ENCODE assay signal across 1 cellular context in the genomic region with DNA sequence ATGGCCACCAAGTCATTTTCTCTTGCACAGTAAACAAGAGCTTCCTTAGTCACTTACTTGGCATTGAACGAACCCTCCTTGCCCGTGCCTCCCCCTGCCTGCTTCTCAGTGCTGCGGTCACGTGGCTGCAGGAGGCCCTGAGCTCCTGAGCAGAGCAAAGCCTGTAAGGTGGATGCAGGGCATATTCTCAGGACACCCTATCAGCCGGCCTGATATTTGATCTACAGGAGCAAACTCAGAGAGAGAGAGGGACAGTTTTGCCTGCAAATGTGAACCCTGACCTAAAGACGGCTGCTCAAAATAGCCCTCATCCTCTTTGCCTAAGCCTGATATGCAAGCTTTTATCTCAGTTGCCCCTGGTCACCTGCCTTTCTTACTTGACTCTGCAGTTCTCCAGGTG.
TF ChIP-seq lines count a peak whose summit lies in the region.

No MANE protein-coding gene starts in this region.

TF ChIP-seq in HEK293, 187 proteins besides CTCF, POLR2A, EP300 and RAD21 (continued from another document):
- TF ChIP-seq, protein P1, sequence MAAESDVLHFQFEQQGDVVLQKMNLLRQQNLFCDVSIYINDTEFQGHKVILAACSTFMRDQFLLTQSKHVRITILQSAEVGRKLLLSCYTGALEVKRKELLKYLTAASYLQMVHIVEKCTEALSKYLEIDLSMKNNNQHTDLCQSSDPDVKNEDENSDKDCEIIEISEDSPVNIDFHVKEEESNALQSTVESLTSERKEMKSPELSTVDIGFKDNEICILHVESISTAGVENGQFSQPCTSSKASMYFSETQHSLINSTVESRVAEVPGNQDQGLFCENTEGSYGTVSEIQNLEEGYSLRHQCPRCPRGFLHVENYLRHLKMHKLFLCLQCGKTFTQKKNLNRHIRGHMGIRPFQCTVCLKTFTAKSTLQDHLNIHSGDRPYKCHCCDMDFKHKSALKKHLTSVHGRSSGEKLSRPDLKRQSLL (tag by site-specific recombination; IDR thresholded peaks at IDR 0.05) = no peak
- TF ChIP-seq, protein P2, sequence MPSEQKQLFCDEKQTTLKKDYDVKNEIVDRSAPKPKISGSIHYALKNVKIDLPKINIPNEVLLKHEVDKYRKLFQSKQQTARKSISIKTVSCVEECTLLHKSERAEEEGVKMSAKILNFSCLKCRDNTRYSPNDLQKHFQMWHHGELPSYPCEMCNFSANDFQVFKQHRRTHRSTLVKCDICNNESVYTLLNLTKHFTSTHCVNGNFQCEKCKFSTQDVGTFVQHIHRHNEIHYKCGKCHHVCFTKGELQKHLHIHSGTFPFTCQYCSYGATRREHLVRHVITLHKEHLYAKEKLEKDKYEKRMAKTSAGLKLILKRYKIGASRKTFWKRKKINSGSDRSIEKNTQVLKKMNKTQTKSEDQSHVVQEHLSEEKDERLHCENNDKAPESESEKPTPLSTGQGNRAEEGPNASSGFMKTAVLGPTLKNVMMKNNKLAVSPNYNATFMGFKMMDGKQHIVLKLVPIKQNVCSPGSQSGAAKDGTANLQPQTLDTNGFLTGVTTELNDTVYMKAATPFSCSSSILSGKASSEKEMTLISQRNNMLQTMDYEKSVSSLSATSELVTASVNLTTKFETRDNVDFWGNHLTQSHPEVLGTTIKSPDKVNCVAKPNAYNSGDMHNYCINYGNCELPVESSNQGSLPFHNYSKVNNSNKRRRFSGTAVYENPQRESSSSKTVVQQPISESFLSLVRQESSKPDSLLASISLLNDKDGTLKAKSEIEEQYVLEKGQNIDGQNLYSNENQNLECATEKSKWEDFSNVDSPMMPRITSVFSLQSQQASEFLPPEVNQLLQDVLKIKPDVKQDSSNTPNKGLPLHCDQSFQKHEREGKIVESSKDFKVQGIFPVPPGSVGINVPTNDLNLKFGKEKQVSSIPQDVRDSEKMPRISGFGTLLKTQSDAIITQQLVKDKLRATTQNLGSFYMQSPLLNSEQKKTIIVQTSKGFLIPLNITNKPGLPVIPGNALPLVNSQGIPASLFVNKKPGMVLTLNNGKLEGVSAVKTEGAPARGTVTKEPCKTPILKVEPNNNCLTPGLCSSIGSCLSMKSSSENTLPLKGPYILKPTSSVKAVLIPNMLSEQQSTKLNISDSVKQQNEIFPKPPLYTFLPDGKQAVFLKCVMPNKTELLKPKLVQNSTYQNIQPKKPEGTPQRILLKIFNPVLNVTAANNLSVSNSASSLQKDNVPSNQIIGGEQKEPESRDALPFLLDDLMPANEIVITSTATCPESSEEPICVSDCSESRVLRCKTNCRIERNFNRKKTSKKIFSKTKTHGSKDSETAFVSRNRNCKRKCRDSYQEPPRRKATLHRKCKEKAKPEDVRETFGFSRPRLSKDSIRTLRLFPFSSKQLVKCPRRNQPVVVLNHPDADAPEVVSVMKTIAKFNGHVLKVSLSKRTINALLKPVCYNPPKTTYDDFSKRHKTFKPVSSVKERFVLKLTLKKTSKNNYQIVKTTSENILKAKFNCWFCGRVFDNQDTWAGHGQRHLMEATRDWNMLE (tag by site-specific recombination; conservative IDR thresholded peaks at IDR 0.05; ENCODE audit: low read depth) = no peak
- TF ChIP-seq ZNF510 (tag by site-specific recombination; IDR thresholded peaks at IDR 0.05; ENCODE audit: insufficient replicate concordance) = no peak
